10 cellular contexts compared by ENCODE assay signal in the genomic region with DNA sequence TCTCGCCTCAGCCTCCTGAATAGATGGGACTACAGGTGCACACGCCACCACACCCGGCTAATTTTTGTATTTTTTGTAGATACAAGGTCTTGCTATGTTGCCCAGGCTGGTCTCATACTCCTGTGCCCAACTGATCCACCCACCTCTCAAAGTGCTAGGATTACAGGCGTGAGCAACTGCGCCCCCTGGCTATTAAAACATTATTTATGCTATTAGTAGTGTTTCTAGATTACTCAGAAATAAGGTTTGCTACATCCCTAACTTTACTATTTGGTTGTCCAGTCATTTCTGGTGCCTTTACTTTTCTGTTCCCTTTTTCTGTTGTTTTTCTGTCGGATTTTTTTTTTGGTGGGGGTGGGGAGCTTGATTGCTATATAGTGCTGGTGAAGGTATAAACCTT.
DNase-seq lines count a peak whose midpoint lies in the region; ATAC-seq and TF ChIP-seq lines count a peak whose summit lies in the region.
"Had no signal": no experiment of that assay in that cellular context is flagged by ENCODE, and none has a peak within 500 bp of the region (broad histone marks: within the 10 kb centered on the region; RNA-seq: fewer than 3 reads in every experiment).

No MANE protein-coding gene starts in this region.

- ATAC-seq in GM19463 (IDR thresholded peaks at IDR 0.05; ENCODE audit: unreplicated experiment) (no peak), HG02884 (IDR thresholded peaks at IDR 0.05; ENCODE audit: unreplicated experiment) (no peak)

- peaks cover 2% of the 10 kb centered on the region for H3K27me3 Mint-ChIP-seq in activated T-helper 1 cell treated with anti-CD3 and anti-CD28 coated beads, Interleukin-12 subunit alpha, Interleukin-12 subunit beta, Interleukin-2, Interleukin-4 antibody, amounts not matched to agents 30 ng/mL and 10 ng/mL and 1 ng/mL, durations not matched to agents 14 hours and 24 hours and 36 hours (ENCODE audit: insufficient read depth)
- no peaks in the 10 kb centered on the region for H3K27me3 Mint-ChIP-seq in activated T-helper 2 cell treated with anti-CD3 and anti-CD28 coated beads, Interferon-gamma antibody, Interleukin-2, Interleukin-4, amounts not matched to agents 10 μg/mL and 5 μg/mL and 100 μg/mL, durations not matched to agents 14 hours and 24 hours and 36 hours (ENCODE audit: low read depth)

- H3K4me1 Mint-ChIP-seq in activated T-helper 1 cell treated with anti-CD3 and anti-CD28 coated beads, Interleukin-12 subunit alpha, Interleukin-12 subunit beta, Interleukin-2, Interleukin-4 antibody, amounts not matched to agents 30 ng/mL and 10 ng/mL and 1 ng/mL, durations not matched to agents 14 hours and 24 hours and 36 hours (ENCODE audit: low read depth), result peaks cover 15% of the 10 kb centered on the region
- peaks cover 10% of the 10 kb centered on the region for H3K4me1 Mint-ChIP-seq in activated T-helper 2 cell treated with anti-CD3 and anti-CD28 coated beads, Interferon-gamma antibody, Interleukin-2, Interleukin-4, amounts not matched to agents 10 μg/mL and 5 μg/mL and 100 μg/mL, durations not matched to agents 14 hours and 24 hours and 36 hours (ENCODE audit: low read depth)

- H3K27ac Mint-ChIP-seq in activated T-helper 1 cell treated with anti-CD3 and anti-CD28 coated beads, Interleukin-12 subunit alpha, Interleukin-12 subunit beta, Interleukin-2, Interleukin-4 antibody, amounts not matched to agents 30 ng/mL and 10 ng/mL and 1 ng/mL, durations not matched to agents 14 hours and 24 hours and 36 hours, result no peak overlapping the region
- no peak overlapping the region for H3K27ac Mint-ChIP-seq in activated T-helper 2 cell treated with anti-CD3 and anti-CD28 coated beads, Interferon-gamma antibody, Interleukin-2, Interleukin-4, amounts not matched to agents 10 μg/mL and 5 μg/mL and 100 μg/mL, durations not matched to agents 14 hours and 24 hours and 36 hours

- H3K27me3 ChIP-seq in DOHH2 (ENCODE audit: control insufficient read depth, low read length), result no peaks in the 10 kb centered on the region
- no peaks in the 10 kb centered on the region for H3K27me3 ChIP-seq in brain microvascular endothelial cell (replicated peaks)

- no peaks in the 10 kb centered on the region for H3F3A ChIP-seq in DOHH2 (ENCODE audit: control insufficient read depth, insufficient read depth)

- H3K4me3 ChIP-seq in DOHH2 (ENCODE audit: low read length), result no peak overlapping the region
- H3K4me3 ChIP-seq in brain microvascular endothelial cell (ENCODE audit: low read depth, low read length), result no peak overlapping the region

- no peaks in the 10 kb centered on the region for H3K36me3 Mint-ChIP-seq in activated T-helper 1 cell treated with anti-CD3 and anti-CD28 coated beads, Interleukin-12 subunit alpha, Interleukin-12 subunit beta, Interleukin-2, Interleukin-4 antibody, amounts not matched to agents 30 ng/mL and 10 ng/mL and 1 ng/mL, durations not matched to agents 14 hours and 24 hours and 36 hours (ENCODE audit: low read depth)
- H3K36me3 Mint-ChIP-seq in activated T-helper 2 cell treated with anti-CD3 and anti-CD28 coated beads, Interferon-gamma antibody, Interleukin-2, Interleukin-4, amounts not matched to agents 10 μg/mL and 5 μg/mL and 100 μg/mL, durations not matched to agents 14 hours and 24 hours and 36 hours (ENCODE audit: low read depth), result no peaks in the 10 kb centered on the region

- intact Hi-C loops in activated T-helper 1 cell treated with anti-CD3 and anti-CD28 coated beads, Interleukin-12 subunit alpha, Interleukin-12 subunit beta, Interleukin-2, Interleukin-4 antibody, amounts not matched to agents 30 ng/mL and 10 ng/mL and 1 ng/mL, durations not matched to agents 14 hours and 24 hours and 36 hours (cut with micrococcal nuclease), result no loop called here
- intact Hi-C loops in activated T-helper 2 cell treated with anti-CD3 and anti-CD28 coated beads, Interferon-gamma antibody, Interleukin-2, Interleukin-4, amounts not matched to agents 10 μg/mL and 5 μg/mL and 100 μg/mL, durations not matched to agents 14 hours and 24 hours and 36 hours (cut with micrococcal nuclease), result no loop called here

- H3K4me3 Mint-ChIP-seq in activated T-helper 1 cell treated with anti-CD3 and anti-CD28 coated beads, Interleukin-12 subunit alpha, Interleukin-12 subunit beta, Interleukin-2, Interleukin-4 antibody, amounts not matched to agents 30 ng/mL and 10 ng/mL and 1 ng/mL, durations not matched to agents 14 hours and 24 hours and 36 hours, result no peak overlapping the region
- no peak overlapping the region for H3K4me3 Mint-ChIP-seq in activated T-helper 2 cell treated with anti-CD3 and anti-CD28 coated beads, Interferon-gamma antibody, Interleukin-2, Interleukin-4, amounts not matched to agents 10 μg/mL and 5 μg/mL and 100 μg/mL, durations not matched to agents 14 hours and 24 hours and 36 hours (ENCODE audit: low read depth)

- H3K9me2 ChIP-seq in DOHH2 (replicated peaks; ENCODE audit: control insufficient read depth, low read length), result no peaks in the 10 kb centered on the region

- no peak overlapping the region for H3K27ac ChIP-seq in DOHH2 (ENCODE audit: low read depth, low read length)
- no peak overlapping the region for H3K27ac ChIP-seq in brain microvascular endothelial cell

- H3K79me2 ChIP-seq in DOHH2 (ENCODE audit: control insufficient read depth, low read length), result no peaks in the 10 kb centered on the region

- no peaks in the 10 kb centered on the region for H3K36me3 ChIP-seq in DOHH2 (ENCODE audit: control insufficient read depth, low read length)
- no peaks in the 10 kb centered on the region for H3K36me3 ChIP-seq in brain microvascular endothelial cell (replicated peaks)

- in situ Hi-C loops in brain microvascular endothelial cell (cut with HindIII; ENCODE audit: low pct_ligation_motif_present, low sequenced_read_pairs), result no loop called here

- no peaks in the 10 kb centered on the region for H4K20me1 ChIP-seq in DOHH2 (ENCODE audit: control insufficient read depth, insufficient read depth, low read depth, low read length)

- H3K4me1 ChIP-seq in DOHH2 (ENCODE audit: control insufficient read depth, low read length), result no peaks in the 10 kb centered on the region

- no peaks in the 10 kb centered on the region for H3K9me3 ChIP-seq in DOHH2 (ENCODE audit: control insufficient read depth, insufficient read depth, low read length)

- TF ChIP-seq CTCF in DOHH2 (IDR thresholded peaks at IDR 0.05; ENCODE audit: low read depth, low read length, poor library complexity, severe bottlenecking) (peak; percentile 52), brain microvascular endothelial cell (IDR thresholded peaks at IDR 0.05; ENCODE audit: low read depth, low read length, missing control alignments) (peak; percentile 45)

- peak; percentile 54 for DNase-seq in HT-29 (ENCODE audit: low spot score)
- DNase-seq in brain microvascular endothelial cell, result no peak
- DNase-seq in myocyte (ENCODE audit: low read depth), result peak; percentile 23
- no peak for DNase-seq in activated T-helper 1 cell treated with anti-CD3 and anti-CD28 coated beads, Interleukin-12 subunit alpha, Interleukin-12 subunit beta, Interleukin-2, Interleukin-4 antibody, amounts not matched to agents 30 ng/mL and 10 ng/mL and 1 ng/mL, durations not matched to agents 14 hours and 24 hours and 36 hours (ENCODE audit: low spot score)
- no peak for DNase-seq in activated T-helper 2 cell treated with anti-CD3 and anti-CD28 coated beads, Interferon-gamma antibody, Interleukin-2, Interleukin-4, amounts not matched to agents 10 μg/mL and 5 μg/mL and 100 μg/mL, durations not matched to agents 14 hours and 24 hours and 36 hours (ENCODE audit: low spot score)
- DNase-seq: effector CD4-positive, alpha-beta T cell; NCI-H2029 had no signal

- no peak overlapping the region for H3K4me2 ChIP-seq in DOHH2 (ENCODE audit: low read length)

- H3K9me3 Mint-ChIP-seq in activated T-helper 1 cell treated with anti-CD3 and anti-CD28 coated beads, Interleukin-12 subunit alpha, Interleukin-12 subunit beta, Interleukin-2, Interleukin-4 antibody, amounts not matched to agents 30 ng/mL and 10 ng/mL and 1 ng/mL, durations not matched to agents 14 hours and 24 hours and 36 hours, result no peaks in the 10 kb centered on the region
- H3K9me3 Mint-ChIP-seq in activated T-helper 2 cell treated with anti-CD3 and anti-CD28 coated beads, Interferon-gamma antibody, Interleukin-2, Interleukin-4, amounts not matched to agents 10 μg/mL and 5 μg/mL and 100 μg/mL, durations not matched to agents 14 hours and 24 hours and 36 hours, result peaks cover 1% of the 10 kb centered on the region

Comparison
In these comparisons a context has a peak if more than half of its experiments do, and no peak if none do; other contexts are left out.
1. DNase-seq: peak in HT-29 (single experiment) and myocyte (single experiment); none in brain microvascular endothelial cell (single experiment), activated T-helper 1 cell treated with anti-CD3 and anti-CD28 coated beads, Interleukin-12 subunit alpha, Interleukin-12 subunit beta, Interleukin-2, Interleukin-4 antibody, amounts not matched to agents 30 ng/mL and 10 ng/mL and 1 ng/mL, durations not matched to agents 14 hours and 24 hours and 36 hours (single experiment) and activated T-helper 2 cell treated with anti-CD3 and anti-CD28 coated beads, Interferon-gamma antibody, Interleukin-2, Interleukin-4, amounts not matched to agents 10 μg/mL and 5 μg/mL and 100 μg/mL, durations not matched to agents 14 hours and 24 hours and 36 hours (single experiment).